In genomic region chr7:26857170-26857533, GRCh38 we compare ENCODE assay signal across 11 cellular contexts. TPM values are rescaled to one million over a fixed set of nuclear protein-coding genes. Genes with fewer than 3 reads are reported as not detected.
DNase-seq lines count a peak whose midpoint lies in the region; ATAC-seq and TF ChIP-seq lines count a peak whose summit lies in the region.
"Had no signal": no experiment of that assay in that cellular context is flagged by ENCODE, and none has a peak within 500 bp of the region (broad histone marks: within the 10 kb centered on the region; RNA-seq: fewer than 3 reads in every experiment).

No MANE protein-coding gene starts in this region.

- H3K36me3 ChIP-seq in HAP-1 (replicated peaks) (no peaks in the 10 kb centered on the region), left lung (no peaks in the 10 kb centered on the region), smooth muscle cell (ENCODE audit: low read depth) (no peaks in the 10 kb centered on the region)

- intact Hi-C loops in left lung (cut with DNase I) = loop anchor here in 1 of 2 donors (2.0 to 5.0 kb wide), 2 partner anchors 240 to 286 kb away; partner anchors contain the start of genes HOXA1 and HOXA5

- in situ Hi-C loops in HAP-1 (cut with MboI; ENCODE audit: low sequenced_read_pairs) (loop anchor here (5.0 kb wide), 1 partner anchor 300 kb away; the partner anchor contains the start of gene HOXA7), astrocyte of the spinal cord (cut with HindIII; ENCODE audit: low sequenced_read_pairs) (loop anchor here (10.0 kb wide), 1 partner anchor 268 kb away; no protein-coding TSS in a partner anchor)

- peak overlapping the region; percentile 81 for H3K4me2 ChIP-seq in smooth muscle cell

- no peaks in the 10 kb centered on the region for H3F3A ChIP-seq in smooth muscle cell (ENCODE audit: low read depth)

- DNase-seq in HAP-1 (ENCODE audit: low spot score in 2 of 2) = no peak
- no peak for DNase-seq in astrocyte of the spinal cord (ENCODE audit: low read depth, low spot score)
- DNase-seq in left lung = no peak
- DNase-seq in smooth muscle cell (lab: John Stamatoyannopoulos, UW; ENCODE audit: unreplicated experiment) = no peak
- no peak for DNase-seq in NAMALWA (ENCODE audit: low spot score)
- DNase-seq in activated CD4-positive, alpha-beta T cell treated with anti-CD3 and anti-CD28 coated beads for 48 hours = no peak
- DNase-seq: activated naive CD4-positive, alpha-beta T cell; effector memory CD8-positive, alpha-beta T cell; NCI-H1436 treated with DMSO at 0.1 percent for 48 hours had no signal

- H3K9ac ChIP-seq in smooth muscle cell (ENCODE audit: low read depth) = no peak overlapping the region

- H3K27me3 ChIP-seq in HAP-1 (ENCODE audit: low read depth) (no peaks in the 10 kb centered on the region), left lung (peaks cover 0 to 16% of the 10 kb centered on the region in 2 donors), smooth muscle cell (ENCODE audit: low read depth) (peaks cover 92% of the 10 kb centered on the region)

- H3K4me1 ChIP-seq in HAP-1 (peaks cover 43% of the 10 kb centered on the region), left lung (peaks cover 19 to 67% of the 10 kb centered on the region in 2 donors), smooth muscle cell (ENCODE audit: low read depth) (peaks cover 7% of the 10 kb centered on the region)

- 8% methylated on average over 9 of the region's 9 CpGs for WGBS in smooth muscle cell (ENCODE audit: low lambda C conversion rate)

- H3K27ac ChIP-seq in left lung (peak overlapping the region; percentile 71 to 88), smooth muscle cell (ENCODE audit: low read depth) (no peak overlapping the region)

- H3K4me3 ChIP-seq in HAP-1 = peak overlapping the region; percentile 31
- H3K4me3 ChIP-seq in astrocyte of the spinal cord (ENCODE audit: low read depth, low read length) = peak overlapping the region; percentile 36
- peak overlapping the region; percentile 15 for H3K4me3 ChIP-seq in left lung
- peak overlapping the region; percentile 40 for H3K4me3 ChIP-seq in smooth muscle cell

- no peak for TF ChIP-seq CTCF in astrocyte of the spinal cord (IDR thresholded peaks at IDR 0.05; ENCODE audit: low read depth, low read length)
- TF ChIP-seq CTCF in left lung (IDR thresholded peaks at IDR 0.05) = no peak
- no peak for TF ChIP-seq CTCF in smooth muscle cell (IDR thresholded peaks at IDR 0.05; ENCODE audit: borderline replicate concordance, insufficient read depth, poor library complexity, severe bottlenecking)

- peak overlapping the region; percentile 82 for H2AFZ ChIP-seq in smooth muscle cell (ENCODE audit: low read depth)

- peaks cover 54% of the 10 kb centered on the region for H4K20me1 ChIP-seq in smooth muscle cell (ENCODE audit: low read depth)

- H3K9me3 ChIP-seq in HAP-1 (no peaks in the 10 kb centered on the region), left lung (no peaks in the 10 kb centered on the region), smooth muscle cell (replicated peaks; ENCODE audit: low read depth) (no peaks in the 10 kb centered on the region)

- H3K79me2 ChIP-seq in smooth muscle cell (ENCODE audit: low read depth) = no peaks in the 10 kb centered on the region

- ATAC-seq in left lung (no peak), GM21619 (IDR thresholded peaks at IDR 0.05; ENCODE audit: unreplicated experiment) (no peak), GM19023 (IDR thresholded peaks at IDR 0.05; ENCODE audit: unreplicated experiment) (no peak)

RNA-seq across cellular contexts. Expression of gene SKAP2, which starts 7.2 kb away (rescaled TPM):
- total RNA-seq in left lung (10 to 100 TPM; 48.9 to 61.0 TPM), smooth muscle cell (5.6 and 14.8 TPM in 2 replicates)
- polyA plus RNA-seq in smooth muscle cell = 6.7 and 7.7 TPM in 2 replicates
